Comparison of ENCODE assay signal across 7 cellular contexts in genomic region chr12:8890313-8891084, GRCh38. TPM values are rescaled to one million over a fixed set of nuclear protein-coding genes. Genes with fewer than 3 reads are reported as not detected.
DNase-seq lines count a peak whose midpoint lies in the region; ATAC-seq and TF ChIP-seq lines count a peak whose summit lies in the region.

No MANE protein-coding gene starts in this region.

- peak overlapping the region; percentile 56 for H3K4me3 ChIP-seq in GM06990 (replicated peaks; ENCODE audit: low read depth, low read length)
- peak overlapping the region; percentile 45 for H3K4me3 ChIP-seq in astrocyte of the spinal cord (ENCODE audit: low read depth, low read length)
- peak overlapping the region; percentile 89 for H3K4me3 ChIP-seq in smooth muscle cell

- peak overlapping the region; percentile 65 to 93 (median 88) for H3K4me3 Mint-ChIP-seq in IgD-negative memory B cell
- H3K4me3 Mint-ChIP-seq in T-helper 2 cell treated with Interferon-gamma antibody and Interleukin-4, amounts not matched to agents 5 μg/mL and 100 μg/mL, for 36 hours, result peak overlapping the region; percentile 93

- peak overlapping the region; percentile 55 for H3K9ac ChIP-seq in smooth muscle cell (ENCODE audit: low read depth)

- H3K27ac Mint-ChIP-seq in IgD-negative memory B cell, result peak overlapping the region in 1 of 3 donors; percentile 55
- no peak overlapping the region for H3K27ac Mint-ChIP-seq in T-helper 2 cell treated with Interferon-gamma antibody and Interleukin-4, amounts not matched to agents 5 μg/mL and 100 μg/mL, for 36 hours

- no peaks in the 10 kb centered on the region for H3K4me1 ChIP-seq in smooth muscle cell (ENCODE audit: low read depth)

- H3K36me3 ChIP-seq in GM06990 (ENCODE audit: control insufficient read depth, insufficient read depth, low read length) (no peaks in the 10 kb centered on the region), smooth muscle cell (ENCODE audit: low read depth) (no peaks in the 10 kb centered on the region)

- H3F3A ChIP-seq in smooth muscle cell (ENCODE audit: low read depth), result no peaks in the 10 kb centered on the region

- peaks cover 5% of the 10 kb centered on the region in 3 donors for H3K4me1 Mint-ChIP-seq in IgD-negative memory B cell
- peaks cover 5% of the 10 kb centered on the region for H3K4me1 Mint-ChIP-seq in T-helper 2 cell treated with Interferon-gamma antibody and Interleukin-4, amounts not matched to agents 5 μg/mL and 100 μg/mL, for 36 hours (ENCODE audit: low read depth)

- H3K27me3 Mint-ChIP-seq in IgD-negative memory B cell, result no peaks in the 10 kb centered on the region
- peaks cover 14% of the 10 kb centered on the region for H3K27me3 Mint-ChIP-seq in T-helper 2 cell treated with Interferon-gamma antibody and Interleukin-4, amounts not matched to agents 5 μg/mL and 100 μg/mL, for 36 hours (ENCODE audit: low read depth)

- H3K79me2 ChIP-seq in smooth muscle cell (ENCODE audit: low read depth), result no peaks in the 10 kb centered on the region

- no peaks in the 10 kb centered on the region for H3K9me3 ChIP-seq in smooth muscle cell (replicated peaks; ENCODE audit: low read depth)

- no peaks in the 10 kb centered on the region for H3K9me3 Mint-ChIP-seq in IgD-negative memory B cell
- no peaks in the 10 kb centered on the region for H3K9me3 Mint-ChIP-seq in T-helper 2 cell treated with Interferon-gamma antibody and Interleukin-4, amounts not matched to agents 5 μg/mL and 100 μg/mL, for 36 hours

- H2AFZ ChIP-seq in smooth muscle cell (ENCODE audit: low read depth), result peak overlapping the region; percentile 98

- H4K20me1 ChIP-seq in smooth muscle cell (ENCODE audit: low read depth), result no peaks in the 10 kb centered on the region

- peak; percentile 85 for TF ChIP-seq CTCF in GM06990 (IDR thresholded peaks at IDR 0.05; ENCODE audit: insufficient read depth, low read length, poor library complexity, severe bottlenecking)
- peak; percentile 83 for TF ChIP-seq CTCF in astrocyte of the spinal cord (IDR thresholded peaks at IDR 0.05; ENCODE audit: low read depth, low read length)
- TF ChIP-seq CTCF in smooth muscle cell (IDR thresholded peaks at IDR 0.05; ENCODE audit: borderline replicate concordance, insufficient read depth, poor library complexity, severe bottlenecking), result peak; percentile 88

- peaks cover 3% of the 10 kb centered on the region for H3K36me3 Mint-ChIP-seq in IgD-negative memory B cell
- no peaks in the 10 kb centered on the region for H3K36me3 Mint-ChIP-seq in T-helper 2 cell treated with Interferon-gamma antibody and Interleukin-4, amounts not matched to agents 5 μg/mL and 100 μg/mL, for 36 hours (ENCODE audit: low read depth)

- DNase-seq in GM06990 (ENCODE audit: extremely low read depth, insufficient read length) (no peak), astrocyte of the spinal cord (ENCODE audit: low read depth, low spot score) (peak; percentile 54), iPS-NIHi11 (ENCODE audit: low spot score) (peak; percentile 86), smooth muscle cell (lab: John Stamatoyannopoulos, UW; ENCODE audit: unreplicated experiment) (peak; percentile 10)
- peak; percentile 44 for DNase-seq in T-helper 2 cell treated with Interferon-gamma antibody and Interleukin-4, amounts not matched to agents 5 μg/mL and 100 μg/mL, for 36 hours (ENCODE audit: low spot score)

- H3K4me2 ChIP-seq in smooth muscle cell, result peak overlapping the region; percentile 99

- H3K27me3 ChIP-seq in GM06990 (replicated peaks; ENCODE audit: control insufficient read depth, insufficient read depth, low read length) (no peaks in the 10 kb centered on the region), smooth muscle cell (ENCODE audit: low read depth) (no peaks in the 10 kb centered on the region)

- H3K27ac ChIP-seq in smooth muscle cell (ENCODE audit: low read depth), result no peak overlapping the region

- ATAC-seq in HG03039 (IDR thresholded peaks at IDR 0.05; ENCODE audit: unreplicated experiment), result no peak

- in situ Hi-C loops in astrocyte of the spinal cord (cut with HindIII; ENCODE audit: low sequenced_read_pairs), result no loop called here

- WGBS in smooth muscle cell (ENCODE audit: low lambda C conversion rate), result 30% methylated on average over 13 of the region's 14 CpGs

RNA-seq across cellular contexts. Expression of gene PHC1, which starts 23.8 kb away (rescaled TPM):
- polyA plus RNA-seq in IgD-negative memory B cell (18.7 TPM), smooth muscle cell (23.1 and 24.1 TPM in 2 replicates)
- total RNA-seq in smooth muscle cell, result 48.8 and 67.6 TPM in 2 replicates

RNA-seq across cellular contexts. Expression of gene M6PR, which starts 58.9 kb away (rescaled TPM):
- polyA plus RNA-seq in IgD-negative memory B cell, result 186 TPM
- 71.2 and 106 TPM in 2 replicates for total RNA-seq in smooth muscle cell
- 49.8 and 67.2 TPM in 2 replicates for polyA plus RNA-seq in smooth muscle cell
